Comparison of ENCODE assay signal across 27 cellular contexts in genomic region chr16:88132836-88133506, GRCh38.
"Had no signal": no experiment of that assay in that cellular context is flagged by ENCODE, and none has a peak within 500 bp of the region (broad histone marks: within the 10 kb centered on the region; RNA-seq: fewer than 3 reads in every experiment).

No MANE protein-coding gene starts in this region.

- H3K27me3 Mint-ChIP-seq: activated CD4-positive, alpha-beta memory T cell treated with anti-CD3 and anti-CD28 coated beads, Interleukin-2, amount 10 ng/mL, durations not matched to agents 7 days and 5 days; activated CD4-positive, alpha-beta T cell treated with anti-CD3 and anti-CD28 coated beads, Interleukin-2, amount 10 ng/mL, durations not matched to agents 24 days and 14 days; activated CD8-positive, alpha-beta memory T cell treated with anti-CD3 and anti-CD28 coated beads, Interleukin-2, amount 10 ng/mL, durations not matched to agents 7 days and 5 days; activated naive CD4-positive, alpha-beta T cell treated with anti-CD3 and anti-CD28 coated beads, Interleukin-2, amount 50 U/mL, for 24 hours; stimulated activated naive CD8-positive, alpha-beta T cell treated with anti-CD3 and anti-CD28 coated beads, Interleukin-15, Interleukin-2, amounts not matched to agents 100 ng/mL and 50 ng/mL, for 24 hours had no signal

- H3K27ac Mint-ChIP-seq: activated CD4-positive, alpha-beta memory T cell treated with anti-CD3 and anti-CD28 coated beads, Interleukin-2, amount 10 ng/mL, durations not matched to agents 7 days and 5 days; activated CD4-positive, alpha-beta T cell treated with anti-CD3 and anti-CD28 coated beads, Interleukin-2, amount 10 ng/mL, durations not matched to agents 24 days and 14 days; activated CD8-positive, alpha-beta memory T cell treated with anti-CD3 and anti-CD28 coated beads, Interleukin-2, amount 10 ng/mL, durations not matched to agents 7 days and 5 days; activated naive CD4-positive, alpha-beta T cell treated with anti-CD3 and anti-CD28 coated beads, Interleukin-2, amount 50 U/mL, for 24 hours; activated T-helper 1 cell treated with anti-CD3 and anti-CD28 coated beads, Interleukin-12 subunit alpha, Interleukin-12 subunit beta, Interleukin-2, Interleukin-4 antibody, amounts not matched to agents 30 ng/mL and 10 ng/mL and 1 ng/mL, durations not matched to agents 14 hours and 24 hours and 36 hours; mesothelial cell of epicardium; progenitor cell of endocrine pancreas; stimulated activated naive CD8-positive, alpha-beta T cell treated with anti-CD3 and anti-CD28 coated beads, Interleukin-15, Interleukin-2, amounts not matched to agents 100 ng/mL and 50 ng/mL, for 24 hours; T-cell; T-helper 2 cell treated with Interferon-gamma antibody and Interleukin-4, amounts not matched to agents 5 μg/mL and 100 μg/mL, for 36 hours had no signal

- H3K36me3 ChIP-seq: cardiac muscle cell, esophagus muscularis mucosa, thyroid gland, upper lobe of right lung had no signal

- H3K9me3 ChIP-seq: body of pancreas, thyroid gland, upper lobe of right lung had no signal

- ATAC-seq: activated CD4-positive, CD25-positive, alpha-beta regulatory T cell treated with anti-CD3 and anti-CD28 coated beads, Interleukin-2, amount 50 U/mL, for 24 hours; activated CD8-positive, alpha-beta memory T cell treated with anti-CD3 and anti-CD28 coated beads, Interleukin-2, amount 10 ng/mL, durations not matched to agents 7 days and 5 days; body of pancreas; left lobe of liver; naive thymus-derived CD8-positive, alpha-beta T cell; T-cell; upper lobe of right lung had no signal

- H3K27me3 ChIP-seq: body of pancreas, cardiac muscle cell, esophagus muscularis mucosa, thyroid gland, upper lobe of right lung had no signal

- H3K9me3 Mint-ChIP-seq: activated naive CD4-positive, alpha-beta T cell treated with anti-CD3 and anti-CD28 coated beads, Interleukin-2, amount 50 U/mL, for 24 hours had no signal

- H3K4me1 Mint-ChIP-seq: activated CD4-positive, alpha-beta memory T cell treated with anti-CD3 and anti-CD28 coated beads, Interleukin-2, amount 10 ng/mL, durations not matched to agents 7 days and 5 days; activated CD4-positive, alpha-beta T cell treated with anti-CD3 and anti-CD28 coated beads, Interleukin-2, amount 10 ng/mL, durations not matched to agents 24 days and 14 days; activated CD8-positive, alpha-beta memory T cell treated with anti-CD3 and anti-CD28 coated beads, Interleukin-2, amount 10 ng/mL, durations not matched to agents 7 days and 5 days; activated naive CD4-positive, alpha-beta T cell treated with anti-CD3 and anti-CD28 coated beads, Interleukin-2, amount 50 U/mL, for 24 hours; naive thymus-derived CD8-positive, alpha-beta T cell; T-cell had no signal

- H3K27ac ChIP-seq: body of pancreas, cardiac muscle cell, esophagus muscularis mucosa, thyroid gland, upper lobe of right lung, VCaP had no signal

- H3K4me3 ChIP-seq: body of pancreas, cardiac muscle cell, esophagus muscularis mucosa, lung, thyroid gland, upper lobe of right lung had no signal

- H3K4me1 ChIP-seq: body of pancreas, thyroid gland, upper lobe of right lung had no signal

- H3K4me3 Mint-ChIP-seq: activated CD4-positive, alpha-beta memory T cell treated with anti-CD3 and anti-CD28 coated beads, Interleukin-2, amount 10 ng/mL, durations not matched to agents 7 days and 5 days; activated CD4-positive, alpha-beta T cell treated with anti-CD3 and anti-CD28 coated beads, Interleukin-2, amount 10 ng/mL, durations not matched to agents 24 days and 14 days; activated CD8-positive, alpha-beta memory T cell treated with anti-CD3 and anti-CD28 coated beads, Interleukin-2, amount 10 ng/mL, durations not matched to agents 7 days and 5 days; activated naive CD4-positive, alpha-beta T cell treated with anti-CD3 and anti-CD28 coated beads, Interleukin-2, amount 50 U/mL, for 24 hours; activated T-helper 1 cell treated with anti-CD3 and anti-CD28 coated beads, Interleukin-12 subunit alpha, Interleukin-12 subunit beta, Interleukin-2, Interleukin-4 antibody, amounts not matched to agents 30 ng/mL and 10 ng/mL and 1 ng/mL, durations not matched to agents 14 hours and 24 hours and 36 hours; mesothelial cell of epicardium; naive thymus-derived CD8-positive, alpha-beta T cell; stimulated activated naive CD8-positive, alpha-beta T cell treated with anti-CD3 and anti-CD28 coated beads, Interleukin-15, Interleukin-2, amounts not matched to agents 100 ng/mL and 50 ng/mL, for 24 hours; T-cell; T-helper 2 cell treated with Interferon-gamma antibody and Interleukin-4, amounts not matched to agents 5 μg/mL and 100 μg/mL, for 36 hours had no signal

- H3K36me3 Mint-ChIP-seq: activated CD8-positive, alpha-beta memory T cell treated with anti-CD3 and anti-CD28 coated beads, Interleukin-2, amount 10 ng/mL, durations not matched to agents 7 days and 5 days; activated naive CD4-positive, alpha-beta T cell treated with anti-CD3 and anti-CD28 coated beads, Interleukin-2, amount 50 U/mL, for 24 hours; mesothelial cell of epicardium; naive thymus-derived CD8-positive, alpha-beta T cell; T-cell had no signal

- FAIRE-seq: keratinocyte had no signal

- DNase-seq: activated CD4-positive, alpha-beta memory T cell treated with anti-CD3 and anti-CD28 coated beads, Interleukin-2, amount 10 ng/mL, durations not matched to agents 7 days and 5 days; activated CD4-positive, alpha-beta T cell treated with anti-CD3 and anti-CD28 coated beads, Interleukin-2, amount 10 ng/mL, durations not matched to agents 24 days and 14 days; activated CD8-positive, alpha-beta memory T cell treated with anti-CD3 and anti-CD28 coated beads, Interleukin-2, amount 10 ng/mL, durations not matched to agents 7 days and 5 days; activated gamma-delta T cell; activated T-cell treated with anti-CD3 and anti-CD28 coated beads for 4 hours; anterior cingulate cortex; body of pancreas; effector CD8-positive, alpha-beta T cell; stimulated activated CD4-positive, alpha-beta T cell treated with anti-CD3 and anti-CD28 coated beads, Interleukin-4, amount 100 ng/mL, for 24 hours; substantia nigra; T-cell; thyroid gland; upper lobe of right lung had no signal
